In the genomic region with DNA sequence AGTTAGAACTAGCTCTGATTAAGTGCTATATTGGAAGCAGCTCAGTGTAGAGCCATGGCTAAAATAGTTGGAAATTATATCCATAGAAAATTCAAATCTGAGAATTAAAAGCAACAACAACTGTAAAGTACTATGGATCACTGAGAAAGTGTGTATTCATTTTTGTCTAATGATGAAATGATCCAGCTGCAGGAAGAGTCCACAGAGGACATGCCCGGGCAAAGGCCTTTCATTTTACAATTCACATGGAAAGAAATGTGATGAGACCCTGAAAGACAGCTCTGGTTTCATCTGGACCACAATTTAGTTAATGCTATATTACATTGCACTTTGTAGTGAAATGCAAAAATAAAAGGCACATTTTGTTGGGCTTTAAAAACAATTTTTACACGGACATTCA, we compare ENCODE assay signal across 18 cellular contexts.
A peak's percentile ranks its signal among the peaks of the same experiment; 100 is the strongest.
DNase-seq lines count a peak whose midpoint lies in the region; ATAC-seq, FAIRE-seq and TF ChIP-seq lines count a peak whose summit lies in the region.
"Had no signal": no experiment of that assay in that cellular context is flagged by ENCODE, and none has a peak within 500 bp of the region (broad histone marks: within the 10 kb centered on the region; RNA-seq: fewer than 3 reads in every experiment).

No MANE protein-coding gene starts in this region.

- no peak overlapping the region for H3K27ac Mint-ChIP-seq in activated T-cell treated with anti-CD3 and anti-CD28 coated beads, Interleukin-2, amount 50 U/mL, for 24 hours
- H3K27ac Mint-ChIP-seq: CD8-positive, alpha-beta T cell; T-helper 17 cell had no signal

- TF ChIP-seq CTCF in RWPE1 (conservative IDR thresholded peaks at IDR 0.05; ENCODE audit: low read depth) (no peak), fibroblast of lung (conservative IDR thresholded peaks at IDR 0.05 in 1 of 2, IDR thresholded peaks at IDR 0.05 in 1 of 2; ENCODE audit: low read depth in 1 of 2, low read length in 2 of 2) (no peak), osteoblast (IDR thresholded peaks at IDR 0.05; ENCODE audit: extremely low read depth, low read depth, low read length) (no peak), kidney (IDR thresholded peaks at IDR 0.05; ENCODE audit: borderline replicate concordance, extremely low read depth, insufficient read depth) (no peak)

- ATAC-seq in GM21786 (IDR thresholded peaks at IDR 0.05; ENCODE audit: unreplicated experiment) (no peak), HG02870 (IDR thresholded peaks at IDR 0.05; ENCODE audit: unreplicated experiment) (no peak)
- ATAC-seq: CD8-positive, alpha-beta T cell; K562; left colon; T-helper 17 cell had no signal

- no peaks in the 10 kb centered on the region for H3K4me1 Mint-ChIP-seq in activated T-cell treated with anti-CD3 and anti-CD28 coated beads, Interleukin-2, amount 50 U/mL, for 24 hours (ENCODE audit: low read depth)
- H3K4me1 Mint-ChIP-seq: T-helper 17 cell had no signal

- H3K4me3 ChIP-seq in fibroblast of lung (replicated peaks in 1 of 4; ENCODE audit: control extremely low read depth in 1 of 4, insufficient read depth in 1 of 4, low read depth in 3 of 4, low read length in 4 of 4) (no peak overlapping the region), osteoblast (ENCODE audit: insufficient read depth, low read length) (no peak overlapping the region), kidney (ENCODE audit: low read length in 2 of 2) (no peak overlapping the region)
- H3K4me3 ChIP-seq: K562 had no signal

- CTCF ChIA-PET in RWPE1 (lab: Yijun Ruan, JAX) = interaction anchor here (0.7 kb wide), 2 partner anchors 15 to 366 kb away, joined by 3 read pairs; no protein-coding TSS in a partner anchor

- peaks cover 6% of the 10 kb centered on the region for H3K4me1 ChIP-seq in fibroblast of lung (ENCODE audit: control insufficient read depth, extremely low read depth, insufficient read depth, low read length)
- H3K4me1 ChIP-seq in osteoblast (ENCODE audit: insufficient read depth, low read length) = peaks cover 15% of the 10 kb centered on the region
- no peaks in the 10 kb centered on the region for H3K4me1 ChIP-seq in kidney (ENCODE audit: control insufficient read depth in 1 of 2, insufficient read depth in 1 of 2, low read depth in 1 of 2, low read length in 2 of 2)

- POLR2A ChIA-PET in RWPE1 (lab: Yijun Ruan, JAX; ENCODE audit: low non-redundant PET) = no interaction called here

- H3K27me3 Mint-ChIP-seq in activated T-cell treated with anti-CD3 and anti-CD28 coated beads, Interleukin-2, amount 50 U/mL, for 24 hours = no peaks in the 10 kb centered on the region
- H3K27me3 Mint-ChIP-seq: T-helper 17 cell had no signal

- no peaks in the 10 kb centered on the region for H4K20me1 ChIP-seq in fibroblast of lung (ENCODE audit: control insufficient read depth, extremely low read depth, insufficient read depth, low read length)
- H4K20me1 ChIP-seq in osteoblast (ENCODE audit: insufficient read depth, low read length) = no peaks in the 10 kb centered on the region

- no peak overlapping the region for H2AFZ ChIP-seq in fibroblast of lung (ENCODE audit: low read length)
- H2AFZ ChIP-seq in osteoblast (ENCODE audit: low read length) = peak overlapping the region; percentile 59

- FAIRE-seq in kidney (lab: Jason Lieb, UNC) = no peak
- FAIRE-seq: colon, G401.6, K562 had no signal

- peak; percentile 71 for DNase-seq in EH (ENCODE audit: low read depth)
- DNase-seq in RWPE1 (ENCODE audit: low spot score) = peak; percentile 61
- peak; percentile 68 to 82 for DNase-seq in fibroblast of lung (ENCODE audit: low read depth in 2 of 2)
- no peak for DNase-seq in osteoblast (ENCODE audit: insufficient read length, low spot score, missing footprints)
- DNase-seq in kidney = no peak
- no peak for DNase-seq in activated T-cell treated with anti-CD3 and anti-CD28 coated beads, Interleukin-2, amount 50 U/mL, for 24 hours
- DNase-seq: activated CD4-positive, alpha-beta T cell treated with anti-CD3 and anti-CD28 coated beads, Interleukin-2, amount 50 U/mL, for 48 hours; activated naive CD4-positive, alpha-beta T cell treated with Interleukin-2 at 50 U/mL for 16 hours; CD8-positive, alpha-beta T cell; left colon; NCI-H2029; T-helper 17 cell had no signal

- no peak overlapping the region for H3K4me3 Mint-ChIP-seq in activated T-cell treated with anti-CD3 and anti-CD28 coated beads, Interleukin-2, amount 50 U/mL, for 24 hours
- H3K4me3 Mint-ChIP-seq: CD8-positive, alpha-beta T cell; T-helper 17 cell had no signal

- no peak overlapping the region for H3K27ac ChIP-seq in RWPE1
- H3K27ac ChIP-seq in fibroblast of lung (ENCODE audit: insufficient read depth, low read length) = peak overlapping the region; percentile 66
- peak overlapping the region; percentile 64 for H3K27ac ChIP-seq in osteoblast (ENCODE audit: low read depth, low read length)
- no peak overlapping the region for H3K27ac ChIP-seq in kidney (ENCODE audit: low read depth in 2 of 2, low read length in 2 of 2)
- H3K27ac ChIP-seq: neutrophil had no signal

- H3K9ac ChIP-seq in fibroblast of lung (ENCODE audit: insufficient read depth, low read length) (no peak overlapping the region), kidney (ENCODE audit: low read length in 2 of 2) (no peak overlapping the region)

- H3K79me2 ChIP-seq in fibroblast of lung (ENCODE audit: control insufficient read depth, insufficient read depth, low read length) = no peaks in the 10 kb centered on the region
- no peaks in the 10 kb centered on the region for H3K79me2 ChIP-seq in osteoblast (ENCODE audit: insufficient read depth, low read length)

- H3K4me2 ChIP-seq in fibroblast of lung (ENCODE audit: extremely low read depth, insufficient read depth, low read length) = peak overlapping the region; percentile 13
- peak overlapping the region; percentile 22 for H3K4me2 ChIP-seq in osteoblast (ENCODE audit: insufficient read depth, low read length)

- H3K36me3 Mint-ChIP-seq in activated T-cell treated with anti-CD3 and anti-CD28 coated beads, Interleukin-2, amount 50 U/mL, for 24 hours (ENCODE audit: low read depth) = no peaks in the 10 kb centered on the region
- H3K36me3 Mint-ChIP-seq: CD8-positive, alpha-beta T cell had no signal

- peaks cover 3% of the 10 kb centered on the region for H3K9me3 Mint-ChIP-seq in activated T-cell treated with anti-CD3 and anti-CD28 coated beads, Interleukin-2, amount 50 U/mL, for 24 hours

- intact Hi-C loops in kidney (cut with DNase I) = no loop called here

- H3K9me3 ChIP-seq in fibroblast of lung (ENCODE audit: control insufficient read depth, insufficient read depth, low read depth, low read length) = no peaks in the 10 kb centered on the region
- no peaks in the 10 kb centered on the region for H3K9me3 ChIP-seq in osteoblast (ENCODE audit: low read depth, low read length)
- H3K9me3 ChIP-seq in kidney (ENCODE audit: control insufficient read depth in 1 of 2, low read length in 2 of 2) = no peaks in the 10 kb centered on the region
- H3K9me3 ChIP-seq: neutrophil had no signal

- no peaks in the 10 kb centered on the region for H3K36me3 ChIP-seq in fibroblast of lung (ENCODE audit: control insufficient read depth, insufficient read depth, low read length)
- H3K36me3 ChIP-seq in osteoblast (ENCODE audit: insufficient read depth, low read length) = no peaks in the 10 kb centered on the region
- H3K36me3 ChIP-seq in kidney (ENCODE audit: control insufficient read depth in 1 of 2, insufficient read depth in 2 of 2, low read length in 2 of 2) = no peaks in the 10 kb centered on the region
- H3K36me3 ChIP-seq: neutrophil had no signal

- H3K27me3 ChIP-seq in fibroblast of lung (ENCODE audit: control insufficient read depth, insufficient read depth, low read length) = no peaks in the 10 kb centered on the region
- no peaks in the 10 kb centered on the region for H3K27me3 ChIP-seq in osteoblast (ENCODE audit: insufficient read depth, low read length)
- H3K27me3 ChIP-seq: neutrophil had no signal

Comparison
In these comparisons a context has a peak if more than half of its experiments do, and no peak if none do; other contexts are left out.
1. DNase-seq: peak in EH (single experiment), RWPE1 (single experiment) and fibroblast of lung (2 of 2); none in osteoblast (single experiment), kidney (single experiment) and activated T-cell treated with anti-CD3 and anti-CD28 coated beads, Interleukin-2, amount 50 U/mL, for 24 hours (single experiment).
2. H3K27ac ChIP-seq: peak in fibroblast of lung (single experiment) and osteoblast (single experiment); none in RWPE1 (single experiment) and kidney (0 of 2).